ENCODE assay signal across 23 cellular contexts in the genomic region with DNA sequence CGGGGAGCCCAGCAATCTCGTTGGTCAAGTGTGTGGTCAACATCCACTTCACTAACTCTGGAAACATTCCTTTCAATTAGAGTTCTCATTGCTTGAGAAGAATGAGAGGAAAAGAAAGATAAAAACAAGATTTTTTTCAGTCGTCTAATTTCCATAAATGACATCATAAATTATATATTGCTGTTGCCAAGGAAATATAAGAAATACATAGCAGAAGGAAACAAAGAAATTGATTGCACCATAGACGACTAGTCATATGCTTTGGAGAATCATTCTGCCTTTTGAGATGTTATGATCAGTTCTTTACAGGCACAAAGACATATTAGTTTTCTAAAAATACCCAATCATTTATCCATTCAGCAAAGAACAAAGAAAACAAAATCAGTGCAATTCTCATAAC. TPM values are rescaled to one million over a fixed set of nuclear protein-coding genes. Genes with fewer than 3 reads are reported as not detected.
DNase-seq lines count a peak whose midpoint lies in the region; ATAC-seq and TF ChIP-seq lines count a peak whose summit lies in the region.
"Had no signal": no experiment of that assay in that cellular context is flagged by ENCODE, and none has a peak within 500 bp of the region (broad histone marks: within the 10 kb centered on the region; RNA-seq: fewer than 3 reads in every experiment).

No MANE protein-coding gene starts in this region.

- peaks cover 28% of the 10 kb centered on the region for H3K4me1 Mint-ChIP-seq in activated T-helper 17 cell treated with anti-CD3 and anti-CD28 coated beads, Interleukin-2, amount 50 U/mL, for 72 hours

- peaks cover 30% of the 10 kb centered on the region for H3K4me1 ChIP-seq in adipocyte (ENCODE audit: control insufficient read depth, insufficient read depth, low read length)
- H3K4me1 ChIP-seq in esophagus squamous epithelium: peaks cover 0 to 51% (median 39%) of the 10 kb centered on the region in 3 donors
- peaks cover 0 to 13% of the 10 kb centered on the region in 2 donors for H3K4me1 ChIP-seq in muscle layer of duodenum (ENCODE audit: control insufficient read depth in 1 of 2, insufficient read depth in 2 of 2, low read length in 2 of 2)
- peaks cover 0 to 96% (median 32%) of the 10 kb centered on the region in 4 donors for H3K4me1 ChIP-seq in tibial artery
- H3K4me1 ChIP-seq in SJCRH30: no peaks in the 10 kb centered on the region

- H3K36me3 Mint-ChIP-seq in activated T-helper 17 cell treated with anti-CD3 and anti-CD28 coated beads, Interleukin-2, amount 50 U/mL, for 72 hours (ENCODE audit: low read depth): no peaks in the 10 kb centered on the region
- H3K36me3 Mint-ChIP-seq: activated naive CD4-positive, alpha-beta T cell treated with anti-CD3 and anti-CD28 coated beads, Interleukin-2, amount 10 ng/mL, durations not matched to agents 7 days and 5 days; naive thymus-derived CD8-positive, alpha-beta T cell had no signal

- H3K4me3 ChIP-seq in adipocyte (ENCODE audit: low read length) (peak overlapping the region; percentile 65), esophagus squamous epithelium (peak overlapping the region in 1 of 4 donors; percentile 26), muscle layer of duodenum (ENCODE audit: low read depth in 1 of 2, low read length in 2 of 2) (no peak overlapping the region), tibial artery (peak overlapping the region; percentile 44 to 48), SJCRH30 (no peak overlapping the region)

- no peaks in the 10 kb centered on the region for H3K27me3 ChIP-seq in adipocyte (replicated peaks; ENCODE audit: control insufficient read depth, insufficient read depth, low read length)
- H3K27me3 ChIP-seq in esophagus squamous epithelium: no peaks in the 10 kb centered on the region
- H3K27me3 ChIP-seq in muscle layer of duodenum (ENCODE audit: low read depth, low read length): no peaks in the 10 kb centered on the region
- H3K27me3 ChIP-seq in tibial artery: no peaks in the 10 kb centered on the region
- no peaks in the 10 kb centered on the region for H3K27me3 ChIP-seq in SJCRH30
- H3K27me3 ChIP-seq: brain microvascular endothelial cell had no signal

- H3K9ac ChIP-seq in adipocyte (ENCODE audit: low read length): peak overlapping the region; percentile 49

- H3K36me3 ChIP-seq in adipocyte (ENCODE audit: control insufficient read depth, insufficient read depth, low read length, severe bottlenecking) (no peaks in the 10 kb centered on the region), esophagus squamous epithelium (no peaks in the 10 kb centered on the region), muscle layer of duodenum (ENCODE audit: control insufficient read depth in 1 of 2, insufficient read depth in 2 of 2, low read length in 2 of 2) (no peaks in the 10 kb centered on the region), tibial artery (no peaks in the 10 kb centered on the region), SJCRH30 (no peaks in the 10 kb centered on the region)
- H3K36me3 ChIP-seq: brain microvascular endothelial cell had no signal

- H3K27ac Mint-ChIP-seq in activated T-helper 17 cell treated with anti-CD3 and anti-CD28 coated beads, Interleukin-2, amount 50 U/mL, for 72 hours: no peak overlapping the region
- H3K27ac Mint-ChIP-seq: activated CD8-positive, alpha-beta T cell treated with anti-CD3 and anti-CD28 coated beads for 36 hours; activated naive CD4-positive, alpha-beta T cell treated with anti-CD3 and anti-CD28 coated beads, Interleukin-2, amount 10 ng/mL, durations not matched to agents 7 days and 5 days; activated T-cell treated with anti-CD3 and anti-CD28 coated beads, Interleukin-2, amount 50 U/mL, for 24 hours; immature natural killer cell; naive thymus-derived CD8-positive, alpha-beta T cell had no signal

- TF ChIP-seq POLR2A in esophagus squamous epithelium (IDR thresholded peaks at IDR 0.05): no peak

- H3K27ac ChIP-seq in esophagus squamous epithelium (peak overlapping the region in 3 of 4 donors; percentile 46 to 73 (median 70)), muscle layer of duodenum (ENCODE audit: low read length) (peak overlapping the region; percentile 42), tibial artery (peak overlapping the region; percentile 73 to 77), SJCRH30 (no peak overlapping the region)
- H3K27ac ChIP-seq: brain microvascular endothelial cell, epithelial cell of prostate had no signal

- intact Hi-C loops in esophagus squamous epithelium (cut with DNase I): no loop called here
- intact Hi-C loops in tibial artery (cut with DNase I; ENCODE audit: low total_unique reads): loop anchor here (10.0 kb wide), 1 partner anchor 422 kb away; the partner anchor contains the start of gene CPEB2

- DNase-seq in adipocyte (ENCODE audit: low read depth): no peak
- no peak for DNase-seq in esophagus squamous epithelium (lab: John Stamatoyannopoulos, UW)
- no peak for DNase-seq in tibial artery
- no peak for DNase-seq in NCI-H1930 (lab: John Stamatoyannopoulos, UW)
- DNase-seq in SJCRH30: no peak
- no peak for DNase-seq in GM19238 (ENCODE audit: insufficient read length, low spot score)
- DNase-seq: activated CD4-positive, CD25-positive, alpha-beta regulatory T cell; activated CD8-positive, alpha-beta T cell treated with anti-CD3 and anti-CD28 coated beads for 36 hours; activated naive CD4-positive, alpha-beta T cell treated with anti-CD3 and anti-CD28 coated beads, Interleukin-2, amount 10 ng/mL, durations not matched to agents 7 days and 5 days; activated T-cell treated with anti-CD3 and anti-CD28 coated beads, Interleukin-2, amount 50 U/mL, for 24 hours; brain microvascular endothelial cell; dermis blood vessel endothelial cell; DMS79 treated with DMSO at 0.1 percent for 48 hours; immature natural killer cell; MM.1S; naive thymus-derived CD8-positive, alpha-beta T cell; NCI-H2029 treated with DMSO at 0.1 percent for 48 hours; stimulated activated CD4-positive, alpha-beta T cell treated with anti-CD3 and anti-CD28 coated beads, Interleukin-4, amount 100 ng/mL, for 4 hours had no signal

- 41 to 50% methylated on average over 4 of the region's 4 CpGs for WGBS in esophagus squamous epithelium, 2 donors

- ATAC-seq in activated T-helper 17 cell treated with anti-CD3 and anti-CD28 coated beads, Interleukin-2, amount 50 U/mL, for 72 hours (replicated peaks): no peak
- ATAC-seq: activated CD8-positive, alpha-beta T cell treated with anti-CD3 and anti-CD28 coated beads for 36 hours; naive thymus-derived CD8-positive, alpha-beta T cell had no signal

- H3K9me3 ChIP-seq in adipocyte (ENCODE audit: control insufficient read depth, low read length) (no peaks in the 10 kb centered on the region), esophagus squamous epithelium (no peaks in the 10 kb centered on the region), muscle layer of duodenum (ENCODE audit: control insufficient read depth in 1 of 2, low read length in 2 of 2) (no peaks in the 10 kb centered on the region), tibial artery (no peaks in the 10 kb centered on the region), SJCRH30 (replicated peaks) (no peaks in the 10 kb centered on the region)

- no peaks in the 10 kb centered on the region for H3K9me3 Mint-ChIP-seq in activated T-helper 17 cell treated with anti-CD3 and anti-CD28 coated beads, Interleukin-2, amount 50 U/mL, for 72 hours
- H3K9me3 Mint-ChIP-seq: activated CD8-positive, alpha-beta T cell treated with anti-CD3 and anti-CD28 coated beads for 36 hours; activated T-cell treated with anti-CD3 and anti-CD28 coated beads, Interleukin-2, amount 50 U/mL, for 24 hours had no signal

- H3K27me3 Mint-ChIP-seq in activated T-helper 17 cell treated with anti-CD3 and anti-CD28 coated beads, Interleukin-2, amount 50 U/mL, for 72 hours: no peaks in the 10 kb centered on the region
- H3K27me3 Mint-ChIP-seq: activated CD8-positive, alpha-beta T cell treated with anti-CD3 and anti-CD28 coated beads for 36 hours; activated naive CD4-positive, alpha-beta T cell treated with anti-CD3 and anti-CD28 coated beads, Interleukin-2, amount 10 ng/mL, durations not matched to agents 7 days and 5 days; activated T-cell treated with anti-CD3 and anti-CD28 coated beads, Interleukin-2, amount 50 U/mL, for 24 hours; naive thymus-derived CD8-positive, alpha-beta T cell had no signal

- TF ChIP-seq CTCF in esophagus squamous epithelium (IDR thresholded peaks at IDR 0.05) (no peak), tibial artery (IDR thresholded peaks at IDR 0.05) (no peak)

- no peak overlapping the region for H3K4me3 Mint-ChIP-seq in activated T-helper 17 cell treated with anti-CD3 and anti-CD28 coated beads, Interleukin-2, amount 50 U/mL, for 72 hours
- H3K4me3 Mint-ChIP-seq: activated CD8-positive, alpha-beta T cell treated with anti-CD3 and anti-CD28 coated beads for 36 hours; activated naive CD4-positive, alpha-beta T cell treated with anti-CD3 and anti-CD28 coated beads, Interleukin-2, amount 10 ng/mL, durations not matched to agents 7 days and 5 days; activated T-cell treated with anti-CD3 and anti-CD28 coated beads, Interleukin-2, amount 50 U/mL, for 24 hours; immature natural killer cell; naive thymus-derived CD8-positive, alpha-beta T cell had no signal

RNA-seq across cellular contexts. Expression of gene C1QTNF7, which starts 0.7 kb away (rescaled TPM):
- total RNA-seq in esophagus squamous epithelium: 10 to 100 TPM in 1 of 4 donors, 1 to 10 TPM in 1, under 1 TPM in 2; 0.11 to 12.2 (median 1.5) TPM
- total RNA-seq in activated T-helper 17 cell treated with anti-CD3 and anti-CD28 coated beads, Interleukin-2, amount 50 U/mL, for 72 hours: not detected
- total RNA-seq in SJCRH30 (2014; rRNA removed; shearing (Covaris generic)): not detected in 2 replicates
- total RNA-seq: activated CD8-positive, alpha-beta T cell treated with anti-CD3 and anti-CD28 coated beads for 36 hours; dermis blood vessel endothelial cell; lung microvascular endothelial cell; naive thymus-derived CD8-positive, alpha-beta T cell; NCI-H460 had no signal

RNA-seq across cellular contexts. Expression of gene CC2D2A, which starts 42.6 kb away (rescaled TPM):
- 1 to 10 TPM; 2.1 to 9.0 (median 6.4) TPM for total RNA-seq in esophagus squamous epithelium
- total RNA-seq in activated T-helper 17 cell treated with anti-CD3 and anti-CD28 coated beads, Interleukin-2, amount 50 U/mL, for 72 hours: not detected
- total RNA-seq in SJCRH30 (2014; rRNA removed; shearing (Covaris generic)): 9.0 and 10.1 TPM in 2 replicates
- total RNA-seq: activated CD8-positive, alpha-beta T cell treated with anti-CD3 and anti-CD28 coated beads for 36 hours; naive thymus-derived CD8-positive, alpha-beta T cell had no signal

Comparison
In these comparisons a context has a peak if more than half of its experiments do, and no peak if none do; other contexts are left out.
1. H3K4me3 ChIP-seq: peak in adipocyte (single experiment) and tibial artery (2 of 2); none in muscle layer of duodenum (0 of 2) and SJCRH30 (single experiment).